Comparison of ENCODE assay signal across 31 cellular contexts in genomic region chr6:18045507-18045906, GRCh38.
"Had no signal": no experiment of that assay in that cellular context is flagged by ENCODE, and none has a peak within 500 bp of the region (broad histone marks: within the 10 kb centered on the region; RNA-seq: fewer than 3 reads in every experiment).

No MANE protein-coding gene starts in this region.

- H3K4me3 ChIP-seq: Peyer's patch had no signal

- H3K9me3 ChIP-seq: Peyer's patch had no signal

- H3K36me3 ChIP-seq: brain microvascular endothelial cell, Peyer's patch had no signal

- H3K27me3 ChIP-seq: brain microvascular endothelial cell, Peyer's patch had no signal

- H3K27ac ChIP-seq: brain microvascular endothelial cell, KMS-11, Peyer's patch, VCaP had no signal

- H3K4me2 ChIP-seq: KMS-11 had no signal

- H3K9ac ChIP-seq: KMS-11 had no signal

- ATAC-seq: activated CD8-positive, alpha-beta memory T cell treated with anti-CD3 and anti-CD28 coated beads, Interleukin-2, amount 10 ng/mL, durations not matched to agents 7 days and 5 days; activated naive CD8-positive, alpha-beta T cell treated with anti-CD3 and anti-CD28 coated beads, Interleukin-2, amount 50 U/mL, for 24 hours had no signal

- DNase-seq: activated B cell treated with CpG ODN at 0.5 μM for 24 hours; activated CD4-positive, alpha-beta memory T cell treated with anti-CD3 and anti-CD28 coated beads for 36 hours; activated CD4-positive, alpha-beta T cell treated with anti-CD3 and anti-CD28 coated beads for 4 hours; activated CD4-positive, alpha-beta T cell treated with anti-CD3 and anti-CD28 coated beads, Interleukin-2, amount 50 U/mL, for 1 hour; activated CD4-positive, CD25-positive, alpha-beta regulatory T cell treated with anti-CD3 and anti-CD28 coated beads, Interleukin-2, amount 50 U/mL, for 72 hours; activated CD8-positive, alpha-beta memory T cell treated with anti-CD3 and anti-CD28 coated beads for 24 hours; activated CD8-positive, alpha-beta memory T cell treated with anti-CD3 and anti-CD28 coated beads, Interleukin-2, amount 10 ng/mL, durations not matched to agents 7 days and 5 days; activated CD8-positive, alpha-beta memory T cell treated with anti-CD3 and anti-CD28 coated beads, Interleukin-2, amount 50 U/mL, for 48 hours; activated effector memory CD4-positive, alpha-beta T cell treated with Interleukin-2 at 50 U/mL for 16 hours; activated naive CD4-positive, alpha-beta T cell treated with anti-CD3 and anti-CD28 coated beads, Interleukin-2, amount 10 ng/mL, durations not matched to agents 7 days and 5 days; activated naive CD8-positive, alpha-beta T cell treated with anti-CD3 and anti-CD28 coated beads, Interleukin-2, amount 50 U/mL, for 24 hours; activated T-cell treated with anti-CD3 and anti-CD28 coated beads, Interleukin-2, amount 50 U/mL, for 48 hours; anterior cingulate cortex; brain microvascular endothelial cell; MM.1S; MV-4-11; NCI-H1092; NCI-H1436 treated with DMSO at 0.1 percent for 48 hours; NCI-H1694 treated with DMSO at 0.1 percent for 48 hours; NCI-H2029; NCI-H345; NCI-H524 treated with DMSO at 0.1 percent for 48 hours; Peyer's patch; RPMI8226; SHP77 treated with DMSO at 0.1 percent for 48 hours; SW 1271; T-helper 1 cell; T-helper 2 cell; T-helper 9 cell had no signal
